Comparison of ENCODE assay signal across 25 cellular contexts in genomic region chr1:236484310-236484971, GRCh38.
"Had no signal": no experiment of that assay in that cellular context is flagged by ENCODE, and none has a peak within 500 bp of the region (broad histone marks: within the 10 kb centered on the region; RNA-seq: fewer than 3 reads in every experiment).

No MANE protein-coding gene starts in this region.

- DNase-seq: activated CD4-positive, alpha-beta memory T cell treated with anti-CD3 and anti-CD28 coated beads, Interleukin-2, amount 10 ng/mL, durations not matched to agents 7 days and 5 days; activated CD4-positive, alpha-beta T cell treated with anti-CD3 and anti-CD28 coated beads for 1 hour; activated CD4-positive, alpha-beta T cell treated with anti-CD3 and anti-CD28 coated beads for 48 hours; activated CD4-positive, CD25-positive, alpha-beta regulatory T cell; activated CD8-positive, alpha-beta memory T cell treated with anti-CD3 and anti-CD28 coated beads for 24 hours; activated CD8-positive, alpha-beta memory T cell treated with anti-CD3 and anti-CD28 coated beads, Interleukin-2, amount 10 ng/mL, durations not matched to agents 7 days and 5 days; activated CD8-positive, alpha-beta memory T cell treated with anti-CD3 and anti-CD28 coated beads, Interleukin-2, amount 50 U/mL, for 48 hours; activated gamma-delta T cell; activated naive CD4-positive, alpha-beta T cell treated with Interleukin-2 at 50 U/mL for 16 hours; activated naive CD8-positive, alpha-beta T cell treated with anti-CD3 and anti-CD28 coated beads, Interleukin-2, amount 10 ng/mL, durations not matched to agents 7 days and 5 days; activated T-cell treated with anti-CD3 and anti-CD28 coated beads, Interleukin-2, amount 50 U/mL, for 48 hours; NCI-H1105; NCI-H1417 treated with DMSO at 0.1 percent for 48 hours; NCI-H1694; NCI-H2029; NCI-H2227 treated with DMSO at 0.1 percent for 48 hours; NCI-H446; NCI-H510A treated with DMSO at 0.1 percent for 48 hours; NCI-H526 treated with DMSO at 0.1 percent for 48 hours; NCI-H774; NK-92 treated with Interleukin-12 subunit alpha and Interleukin-12 subunit beta, amount 100 ng/mL, for 24 hours; SHP77; SJCRH30; T1000; WERI-Rb-1 had no signal
